In the genomic region with DNA sequence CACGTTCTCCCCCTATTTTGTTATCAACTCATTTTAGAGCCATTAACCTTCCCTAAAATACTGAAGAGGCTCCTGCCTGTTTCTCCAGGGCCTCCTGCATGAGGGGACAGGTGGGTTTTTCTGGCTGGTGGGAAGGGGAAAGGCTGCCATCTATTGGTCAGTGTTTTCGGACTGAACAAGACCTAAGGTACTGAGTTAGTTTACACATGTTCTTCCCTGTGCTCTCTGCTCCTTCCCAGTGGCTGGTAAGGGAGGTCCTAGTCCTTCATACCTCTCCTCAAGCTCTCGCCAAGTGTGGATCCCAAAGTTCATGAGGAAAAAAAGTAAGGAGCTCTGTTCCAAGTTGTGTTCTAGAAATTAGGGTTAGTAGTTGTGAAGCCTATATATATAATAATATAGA, we compare ENCODE assay signal across 8 cellular contexts.
DNase-seq lines count a peak whose midpoint lies in the region; TF ChIP-seq lines count a peak whose summit lies in the region.

No MANE protein-coding gene starts in this region.

- TF ChIP-seq CTCF in LNCAP (IDR thresholded peaks at IDR 0.05) (peak; percentile 72), GM10248 (IDR thresholded peaks at IDR 0.05; ENCODE audit: control extremely low read depth, extremely low read depth, low read depth, missing control alignments) (no peak)

- POLR2A ChIA-PET in GM10248 (lab: Yijun Ruan, JAX), result no interaction called here

- peak; percentile 3 for DNase-seq in G401 (ENCODE audit: low spot score)
- peak; percentile 5 for DNase-seq in RPMI8226
- peak; percentile 5 for DNase-seq in kidney tubule cell (ENCODE audit: low spot score)
- no peak for DNase-seq in activated gamma-delta T cell (lab: John Stamatoyannopoulos, UW)
- DNase-seq in stimulated activated CD4-positive, alpha-beta T cell treated with anti-CD3 and anti-CD28 coated beads, Interleukin-4, amount 100 ng/mL, for 4 hours, result no peak
- no peak for DNase-seq in activated CD4-positive, CD25-positive, alpha-beta regulatory T cell (lab: John Stamatoyannopoulos, UW)
- DNase-seq in GM10248 (ENCODE audit: extremely low spot score), result no peak

- in situ Hi-C loops in G401 (cut with HindIII; ENCODE audit: low sequenced_read_pairs), result no loop called here

- CTCF ChIA-PET in GM10248 (lab: Yijun Ruan, JAX), result no interaction called here

Comparison
In these comparisons a context has a peak if more than half of its experiments do, and no peak if none do; other contexts are left out.
1. DNase-seq: peak in G401 (single experiment), RPMI8226 (single experiment) and kidney tubule cell (single experiment); none in activated gamma-delta T cell (single experiment), stimulated activated CD4-positive, alpha-beta T cell treated with anti-CD3 and anti-CD28 coated beads, Interleukin-4, amount 100 ng/mL, for 4 hours (0 of 2), activated CD4-positive, CD25-positive, alpha-beta regulatory T cell (0 of 4) and GM10248 (single experiment).